ENCODE assay signal across 15 cellular contexts in the genomic region with DNA sequence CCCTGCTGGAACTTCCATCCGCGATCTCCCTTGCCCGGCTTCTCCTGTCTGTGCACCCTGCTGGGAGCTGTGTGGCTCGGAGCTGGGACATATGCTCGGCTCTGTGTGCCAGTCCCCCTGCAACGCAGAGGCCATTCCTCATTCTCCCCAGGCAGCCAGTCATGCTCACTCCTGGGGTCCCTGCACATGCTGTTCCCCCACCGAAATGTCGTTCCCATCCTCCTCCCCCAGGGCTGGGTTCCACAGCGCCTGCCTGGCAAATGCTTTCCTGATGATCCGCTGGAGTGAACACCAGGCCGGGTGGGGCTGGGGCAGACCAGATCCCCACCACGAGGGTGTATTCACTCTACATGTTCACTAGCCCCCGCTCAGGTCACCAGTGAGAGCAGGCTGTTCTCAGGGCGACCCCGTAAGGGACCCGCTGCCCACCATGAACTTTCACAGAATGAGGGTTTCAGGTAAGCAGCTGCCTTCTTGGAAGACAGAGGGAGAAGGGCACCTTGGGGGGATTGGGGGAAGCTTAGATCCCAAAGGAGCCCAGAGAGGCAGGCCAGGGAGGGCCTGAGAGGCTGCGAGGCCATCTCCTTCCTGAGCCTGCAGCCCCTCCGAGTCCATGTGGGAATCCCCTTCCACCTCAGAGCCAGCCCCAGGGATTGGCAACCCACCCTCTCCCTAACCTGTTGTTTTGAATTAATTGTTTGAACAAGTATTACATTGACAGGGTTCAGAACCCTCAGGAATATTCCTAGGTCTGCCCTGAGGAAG.
"Had no signal": no experiment of that assay in that cellular context is flagged by ENCODE, and none has a peak within 500 bp of the region (broad histone marks: within the 10 kb centered on the region; RNA-seq: fewer than 3 reads in every experiment).

No MANE protein-coding gene starts in this region.

- H3K4me3 Mint-ChIP-seq: activated CD4-positive, alpha-beta memory T cell treated with anti-CD3 and anti-CD28 coated beads, Interleukin-2, amount 10 ng/mL, durations not matched to agents 7 days and 5 days; activated CD4-positive, alpha-beta T cell treated with anti-CD3 and anti-CD28 coated beads for 36 hours; activated naive CD8-positive, alpha-beta T cell treated with anti-CD3 and anti-CD28 coated beads, Interleukin-2, amount 10 ng/mL, durations not matched to agents 7 days and 5 days; memory B cell; nephron progenitor cell; stimulated activated memory B cell treated with anti-CD40 and anti-IgM and Interleukin-4, amounts not matched to agents 10 μg/mL and 1 μg/mL and 100 μg/mL, for 72 hours had no signal

- DNase-seq: activated CD4-positive, alpha-beta memory T cell treated with anti-CD3 and anti-CD28 coated beads, Interleukin-2, amount 10 ng/mL, durations not matched to agents 7 days and 5 days; activated CD4-positive, alpha-beta T cell treated with anti-CD3 and anti-CD28 coated beads for 36 hours; activated gamma-delta T cell; activated naive CD8-positive, alpha-beta T cell treated with anti-CD3 and anti-CD28 coated beads, Interleukin-2, amount 10 ng/mL, durations not matched to agents 7 days and 5 days; activated T-cell treated with anti-CD3 and anti-CD28 coated beads, Interleukin-2, amount 50 U/mL, for 48 hours; nephron progenitor cell; SW 1271; T1000; transverse colon had no signal

- H3K27ac Mint-ChIP-seq: activated CD4-positive, alpha-beta memory T cell treated with anti-CD3 and anti-CD28 coated beads, Interleukin-2, amount 10 ng/mL, durations not matched to agents 7 days and 5 days; activated CD4-positive, alpha-beta T cell treated with anti-CD3 and anti-CD28 coated beads for 36 hours; activated naive CD8-positive, alpha-beta T cell treated with anti-CD3 and anti-CD28 coated beads, Interleukin-2, amount 10 ng/mL, durations not matched to agents 7 days and 5 days; memory B cell; nephron progenitor cell; stimulated activated memory B cell treated with anti-CD40 and anti-IgM and Interleukin-4, amounts not matched to agents 10 μg/mL and 1 μg/mL and 100 μg/mL, for 72 hours had no signal

- H3K36me3 Mint-ChIP-seq: activated naive CD8-positive, alpha-beta T cell treated with anti-CD3 and anti-CD28 coated beads, Interleukin-2, amount 10 ng/mL, durations not matched to agents 7 days and 5 days; memory B cell; stimulated activated memory B cell treated with anti-CD40 and anti-IgM and Interleukin-4, amounts not matched to agents 10 μg/mL and 1 μg/mL and 100 μg/mL, for 72 hours had no signal

- H2AFZ ChIP-seq: parathyroid adenoma had no signal

- H3K79me2 ChIP-seq: parathyroid adenoma had no signal

- FAIRE-seq: islet of Langerhans had no signal

- H3K4me1 ChIP-seq: esophagus muscularis mucosa, parathyroid adenoma, transverse colon had no signal

- H3K4me3 ChIP-seq: esophagus muscularis mucosa, transverse colon had no signal

- H3K9me3 Mint-ChIP-seq: activated CD4-positive, alpha-beta memory T cell treated with anti-CD3 and anti-CD28 coated beads, Interleukin-2, amount 10 ng/mL, durations not matched to agents 7 days and 5 days; activated naive CD8-positive, alpha-beta T cell treated with anti-CD3 and anti-CD28 coated beads, Interleukin-2, amount 10 ng/mL, durations not matched to agents 7 days and 5 days; nephron progenitor cell; stimulated activated memory B cell treated with anti-CD40 and anti-IgM and Interleukin-4, amounts not matched to agents 10 μg/mL and 1 μg/mL and 100 μg/mL, for 72 hours had no signal

- H3K4me1 Mint-ChIP-seq: activated CD4-positive, alpha-beta memory T cell treated with anti-CD3 and anti-CD28 coated beads, Interleukin-2, amount 10 ng/mL, durations not matched to agents 7 days and 5 days; activated CD4-positive, alpha-beta T cell treated with anti-CD3 and anti-CD28 coated beads for 36 hours; activated naive CD8-positive, alpha-beta T cell treated with anti-CD3 and anti-CD28 coated beads, Interleukin-2, amount 10 ng/mL, durations not matched to agents 7 days and 5 days; memory B cell; stimulated activated memory B cell treated with anti-CD40 and anti-IgM and Interleukin-4, amounts not matched to agents 10 μg/mL and 1 μg/mL and 100 μg/mL, for 72 hours had no signal

- H3K36me3 ChIP-seq: esophagus muscularis mucosa, transverse colon had no signal

- H3K27me3 ChIP-seq: transverse colon had no signal

- ATAC-seq: activated CD4-positive, alpha-beta T cell treated with anti-CD3 and anti-CD28 coated beads for 36 hours; left lobe of liver; stimulated activated memory B cell treated with anti-CD40 and anti-IgM and Interleukin-4, amounts not matched to agents 10 μg/mL and 1 μg/mL and 100 μg/mL, for 72 hours had no signal

- H3K27ac ChIP-seq: esophagus muscularis mucosa, parathyroid adenoma, transverse colon had no signal

- H3K27me3 Mint-ChIP-seq: activated CD4-positive, alpha-beta T cell treated with anti-CD3 and anti-CD28 coated beads for 36 hours had no signal

- H3K9ac ChIP-seq: parathyroid adenoma had no signal

- H3K9me3 ChIP-seq: transverse colon had no signal
